Comparison of ENCODE assay signal across 13 cellular contexts in genomic region chr17:32117399-32117798, GRCh38.
"Had no signal": no experiment of that assay in that cellular context is flagged by ENCODE, and none has a peak within 500 bp of the region (broad histone marks: within the 10 kb centered on the region; RNA-seq: fewer than 3 reads in every experiment).

No MANE protein-coding gene starts in this region.

- H3K27me3 ChIP-seq: dorsolateral prefrontal cortex, ovary had no signal

- H3K4me3 Mint-ChIP-seq: activated T-cell treated with anti-CD3 and anti-CD28 coated beads, Interleukin-2, amount 50 U/mL, for 4 hours; mesothelial cell of epicardium; T-cell; type B pancreatic cell had no signal

- H3K36me3 ChIP-seq: ovary had no signal

- H3K27ac Mint-ChIP-seq: mesothelial cell of epicardium, T-cell, type B pancreatic cell had no signal

- H3K4me3 ChIP-seq: dorsolateral prefrontal cortex, lung, ovary had no signal

- H3K27me3 Mint-ChIP-seq: type B pancreatic cell had no signal

- ATAC-seq: activated CD4-positive, CD25-positive, alpha-beta regulatory T cell treated with anti-CD3 and anti-CD28 coated beads, Interleukin-2, amount 50 U/mL, for 24 hours; activated T-cell treated with anti-CD3 and anti-CD28 coated beads, Interleukin-2, amount 50 U/mL, for 4 hours; esophagus mucosa; left cardiac atrium had no signal

- DNase-seq: activated T-cell treated with anti-CD3 and anti-CD28 coated beads, Interleukin-2, amount 50 U/mL, for 4 hours; aorta; left cardiac atrium; ovary; stimulated activated CD4-positive, alpha-beta T cell treated with anti-CD3 and anti-CD28 coated beads, Interleukin-2, amount 100 ng/mL, for 48 hours; T-cell; T-helper 9 cell had no signal

- H3K36me3 Mint-ChIP-seq: mesothelial cell of epicardium, T-cell, type B pancreatic cell had no signal

- H3K9me3 Mint-ChIP-seq: activated T-cell treated with anti-CD3 and anti-CD28 coated beads, Interleukin-2, amount 50 U/mL, for 4 hours; mesothelial cell of epicardium; T-cell; type B pancreatic cell had no signal

- H3K9me3 ChIP-seq: ovary had no signal

- H3K27ac ChIP-seq: dorsolateral prefrontal cortex, ovary had no signal
